16 cellular contexts compared by ENCODE assay signal in the genomic region with DNA sequence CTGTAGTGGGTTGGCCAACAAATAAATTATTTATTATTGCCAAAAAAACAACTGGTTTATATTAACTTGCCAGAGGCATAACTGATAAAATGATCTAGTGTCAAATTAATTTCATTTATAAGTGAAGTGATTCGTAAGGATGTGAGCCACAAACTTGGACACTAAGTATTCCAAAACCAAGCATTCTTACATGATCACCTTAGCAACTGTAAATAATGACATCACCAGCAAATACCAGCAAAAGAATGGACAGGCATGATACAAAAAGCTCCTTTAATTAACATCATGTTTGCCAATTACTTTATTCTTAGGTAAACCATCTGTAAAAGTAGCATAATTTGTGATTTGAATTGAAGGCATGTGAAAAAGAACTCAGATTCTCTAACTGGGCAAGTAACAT. TPM values are rescaled to one million over a fixed set of nuclear protein-coding genes. Genes with fewer than 3 reads are reported as not detected.
"Had no signal": no experiment of that assay in that cellular context is flagged by ENCODE, and none has a peak within 500 bp of the region (broad histone marks: within the 10 kb centered on the region; RNA-seq: fewer than 3 reads in every experiment).

No MANE protein-coding gene starts in this region.

- H3K4me3 ChIP-seq: cardiac muscle cell, dorsolateral prefrontal cortex, left lung, thyroid gland had no signal

- H3K4me3 Mint-ChIP-seq: activated CD4-positive, alpha-beta T cell treated with anti-CD3 and anti-CD28 coated beads, Interleukin-2, amount 10 ng/mL, durations not matched to agents 24 days and 14 days; activated CD8-positive, alpha-beta T cell treated with anti-CD3 and anti-CD28 coated beads, Interleukin-2, amount 10 ng/mL, durations not matched to agents 7 days and 5 days; activated naive CD4-positive, alpha-beta T cell treated with anti-CD3 and anti-CD28 coated beads, Interleukin-2, amount 50 U/mL, for 24 hours; activated T-cell treated with anti-CD3 and anti-CD28 coated beads, Interleukin-2, amount 50 U/mL, for 4 hours; endodermal cell had no signal

- H3K36me3 ChIP-seq: cardiac muscle cell, left lung, thyroid gland had no signal

- H3K9me3 ChIP-seq: thyroid gland had no signal

- DNase-seq: activated effector memory CD4-positive, alpha-beta T cell treated with Interleukin-2 at 50 U/mL for 16 hours; kidney; left lung; occipital lobe; T-helper 1 cell; T1000 had no signal

- H3K4me1 ChIP-seq: thyroid gland had no signal

- H3K27ac Mint-ChIP-seq: activated CD4-positive, alpha-beta T cell treated with anti-CD3 and anti-CD28 coated beads, Interleukin-2, amount 10 ng/mL, durations not matched to agents 24 days and 14 days; activated CD8-positive, alpha-beta T cell treated with anti-CD3 and anti-CD28 coated beads, Interleukin-2, amount 10 ng/mL, durations not matched to agents 7 days and 5 days; activated naive CD4-positive, alpha-beta T cell treated with anti-CD3 and anti-CD28 coated beads, Interleukin-2, amount 50 U/mL, for 24 hours; endodermal cell had no signal

- H3K27me3 ChIP-seq: cardiac muscle cell, left lung, thyroid gland had no signal

- ATAC-seq: activated CD8-positive, alpha-beta T cell treated with anti-CD3 and anti-CD28 coated beads, Interleukin-2, amount 10 ng/mL, durations not matched to agents 7 days and 5 days; activated T-cell treated with anti-CD3 and anti-CD28 coated beads, Interleukin-2, amount 50 U/mL, for 4 hours had no signal

- H3K4me1 Mint-ChIP-seq: endodermal cell had no signal

- H3K27ac ChIP-seq: cardiac muscle cell, dorsolateral prefrontal cortex, epithelial cell of prostate, left lung, thyroid gland had no signal

RNA-seq across cellular contexts. Expression of a gene that starts 17.2 kb away (rescaled TPM):
- total RNA-seq: activated CD4-positive, alpha-beta T cell treated with anti-CD3 and anti-CD28 coated beads, Interleukin-2, amount 10 ng/mL, durations not matched to agents 24 days and 14 days; activated CD8-positive, alpha-beta T cell treated with anti-CD3 and anti-CD28 coated beads, Interleukin-2, amount 10 ng/mL, durations not matched to agents 7 days and 5 days; lung microvascular endothelial cell had no signal
